Comparison of ENCODE assay signal across 20 cellular contexts in genomic region chr19:38370299-38370698, GRCh38. TPM values are rescaled to one million over a fixed set of nuclear protein-coding genes. Genes with fewer than 3 reads are reported as not detected.
DNase-seq lines count a peak whose midpoint lies in the region; ATAC-seq, FAIRE-seq and TF ChIP-seq lines count a peak whose summit lies in the region.
"Had no signal": no experiment of that assay in that cellular context is flagged by ENCODE, and none has a peak within 500 bp of the region (broad histone marks: within the 10 kb centered on the region; RNA-seq: fewer than 3 reads in every experiment).

No MANE protein-coding gene starts in this region.

- no peak for ATAC-seq in left ventricle myocardium superior

- FAIRE-seq in H1 (lab: Jason Lieb, UNC) = no peak
- FAIRE-seq: A204.1, GM19239 had no signal

- no peak overlapping the region for H3K9ac ChIP-seq in H1 (replicated peaks in 1 of 4; ENCODE audit: extremely low read depth in 1 of 4, low read depth in 3 of 4, low read length in 3 of 4)

- peaks cover 5% of the 10 kb centered on the region; the same call in 1 of the 2 replicates for H3K23me2 ChIP-seq in H1 (ENCODE audit: low read depth, low read length)

- peaks cover 0 to 3% of the 10 kb centered on the region in 2 experiments; a peak in 2 of 4 replicates for H3K79me2 ChIP-seq in H1 (ENCODE audit: control insufficient read depth in 1 of 2, insufficient read depth in 2 of 2, low read length in 2 of 2)

- no peak for TF ChIP-seq RAD21 in H1 (IDR thresholded peaks at IDR 0.05 in 1 of 2, conservative IDR thresholded peaks at IDR 0.05 in 1 of 2; ENCODE audit: low read depth in 2 of 2, low read length in 2 of 2)

- H4K5ac ChIP-seq in H1 (ENCODE audit: insufficient read length, low read depth, low read length) = no peak overlapping the region

- DNase-seq in NCI-H82 (lab: John Stamatoyannopoulos, UW) (peak; percentile 29), NCI-H82 treated with DMSO at 0.1 percent for 48 hours (lab: John Stamatoyannopoulos, UW; ENCODE audit: unreplicated experiment) (no peak), NCI-H446 treated with DMSO at 0.1 percent for 48 hours (lab: John Stamatoyannopoulos, UW) (peak; percentile 16), H1 (ENCODE audit: low read depth in 1 of 2, low spot score in 2 of 2) (no peak), left ventricle myocardium superior (no peak), NCI-H1105 treated with DMSO at 0.1 percent for 48 hours (lab: John Stamatoyannopoulos, UW) (no peak), activated gamma-delta T cell (lab: John Stamatoyannopoulos, UW) (no peak)
- DNase-seq: BE2C, GDM1, IMR-90, NCI-H1105, NCI-H510A, NCI-H748 treated with DMSO at 0.1 percent for 48 hours, Peyer's patch, SJCRH30, T-helper 1 cell had no signal

- H3K14ac ChIP-seq in H1 (ENCODE audit: insufficient read length) = no peak overlapping the region

- H3K79me1 ChIP-seq in H1 (ENCODE audit: low read depth, low read length) = peaks cover under 1% of the 10 kb centered on the region; the same call in 1 of the 2 replicates

- no peak overlapping the region for H2BK120ac ChIP-seq in H1 (replicated peaks; ENCODE audit: low read depth, low read length)

- H3K4ac ChIP-seq in H1 (replicated peaks; ENCODE audit: insufficient read length, low read depth, low read length) = no peak overlapping the region

- no peak overlapping the region for H3K27ac ChIP-seq in H1 (ENCODE audit: low read depth, low read length)
- H3K27ac ChIP-seq: Peyer's patch, SJCRH30 had no signal

- H3K56ac ChIP-seq in H1 (replicated peaks; ENCODE audit: insufficient read length, low read depth, low read length) = no peak overlapping the region

- H2BK15ac ChIP-seq in H1 (ENCODE audit: low read length) = no peak overlapping the region

- no peak overlapping the region for H2AFZ ChIP-seq in H1 (ENCODE audit: low read length)

- H2BK5ac ChIP-seq in H1 (ENCODE audit: low read depth, low read length) = no peak overlapping the region

- no peak overlapping the region for H2BK20ac ChIP-seq in H1 (ENCODE audit: low read length)

- no peaks in the 10 kb centered on the region for H3K9me3 ChIP-seq in H1 (ENCODE audit: insufficient read depth in 2 of 2, low read depth in 1 of 2, low read length in 1 of 2)
- H3K9me3 ChIP-seq: BE2C, Peyer's patch, SJCRH30 had no signal

- peaks cover 0 to 2% (median 0%) of the 10 kb centered on the region in 4 experiments; a peak in 2 of 7 replicates for H3K27me3 ChIP-seq in H1 (replicated peaks in 1 of 4; ENCODE audit: control insufficient read depth in 3 of 4, extremely low read depth in 1 of 4, insufficient read depth in 3 of 4, low read length in 3 of 4)
- H3K27me3 ChIP-seq: BE2C, SJCRH30 had no signal

- H4K8ac ChIP-seq in H1 (ENCODE audit: extremely low read depth, insufficient read depth, low read length) = peak overlapping the region; percentile 57; the same call in 1 of the 2 replicates

- H4K91ac ChIP-seq in H1 (replicated peaks; ENCODE audit: insufficient read length, low read length) = no peak overlapping the region

- TF ChIP-seq CTCF in H1 (IDR thresholded peaks at IDR 0.05; ENCODE audit: control extremely low read depth in 1 of 3, insufficient read depth in 1 of 3, low read depth in 1 of 3, low read length in 3 of 3) = no peak

- intact Hi-C loops in left ventricle myocardium superior (cut with micrococcal nuclease) = no loop called here

- CTCF ChIA-PET in H1 (lab: Charles Lee; ENCODE audit: partially characterized antibody) = interaction anchor here (1.4 to 1.6 kb wide), 2 partner anchors 15 to 125 kb away, joined by 4 read pairs; no protein-coding TSS in a partner anchor

- no peaks in the 10 kb centered on the region for H3K36me3 ChIP-seq in H1 (ENCODE audit: control insufficient read depth in 2 of 4, insufficient read depth in 4 of 4, low read length in 3 of 4)
- H3K36me3 ChIP-seq: BE2C, Peyer's patch, SJCRH30 had no signal

- no peak overlapping the region for H3K18ac ChIP-seq in H1 (ENCODE audit: extremely low read depth, low read length)

- POLR2A ChIA-PET in H1 (lab: Charles Lee; ENCODE audit: partially characterized antibody) = no interaction called here

- no peak overlapping the region; the same call in 1 of the 2 replicates for H2AK5ac ChIP-seq in H1 (ENCODE audit: low read depth, low read length)

- TF ChIP-seq EP300 in H1 (IDR thresholded peaks at IDR 0.05; ENCODE audit: borderline replicate concordance in 1 of 2, low read depth in 2 of 2, low read length in 2 of 2) = no peak

- no peak overlapping the region for H3K23ac ChIP-seq in H1 (ENCODE audit: insufficient read length)

- peaks cover 0 to 2% (median under 1%) of the 10 kb centered on the region in 4 experiments; a peak in 1 of 7 replicates for H3K4me1 ChIP-seq in H1 (replicated peaks in 1 of 4; ENCODE audit: control insufficient read depth in 3 of 4, insufficient read depth in 4 of 4, low read length in 3 of 4)
- H3K4me1 ChIP-seq: BE2C, SJCRH30 had no signal

- no peak overlapping the region for H3K4me2 ChIP-seq in H1 (ENCODE audit: insufficient read depth in 1 of 2, low read depth in 2 of 2, low read length in 2 of 2)

- 0 out of 2 replicates have a peak overlapping the region, but pooled peaks have one; percentile 50 for H2BK12ac ChIP-seq in H1 (ENCODE audit: low read depth, low read length)

- no peak for TF ChIP-seq POLR2A in H1 (IDR thresholded peaks at IDR 0.05; ENCODE audit: control extremely low read depth in 1 of 2, low read depth in 2 of 2, low read length in 2 of 2)

- H4K20me1 ChIP-seq in H1 (replicated peaks in 1 of 2; ENCODE audit: control insufficient read depth in 1 of 2, insufficient read depth in 2 of 2, low read length in 2 of 2) = peaks cover 0 to 3% of the 10 kb centered on the region in 2 experiments

- no peak overlapping the region for H3K4me3 ChIP-seq in H1 (ENCODE audit: extremely low read depth in 1 of 4, insufficient read depth in 2 of 4, low read depth in 3 of 4, low read length in 4 of 4)
- H3K4me3 ChIP-seq: Peyer's patch, SJCRH30 had no signal

- WGBS in H1 (ENCODE audit: extremely low coverage in 1 of 2, insufficient coverage in 1 of 2, insufficient read length in 1 of 2, insufficient replicate concordance in 2 of 2, low coverage in 1 of 2, low lambda C conversion rate in 2 of 2, missing lambda C conversion rate in 1 of 2), 2 experiments = 85% methylated on average over 12 of the region's 12 CpGs; no CpG with 5 or more reads in 1 of the 2 experiments

RNA-seq across cellular contexts. Expression of gene PSMD8, which starts 4.1 kb away (rescaled TPM):
- 170 and 183 TPM in 2 replicates for total RNA-seq in H1 (2021; fragmentation: NEBNext Ultra II Directional; extraction: Animal tissue kit (Norgen Biotek cat#: 25700))
- 410 and 486 TPM in 2 replicates for polyA plus RNA-seq in H1 (2011; rRNA removed)
- 380 TPM for polyA plus RNA-seq in H1 (2011; cell fraction: cytosol; rRNA removed)
- 266 TPM for polyA plus RNA-seq in H1 (2011; cell fraction: nucleus; rRNA removed)
- polyA plus RNA-seq in H1 (2012, experiment 1 of 2) = 152 to 242 TPM (median 222 TPM) in 4 replicates
- polyA plus RNA-seq in H1 (2012, experiment 2 of 2) = 239 TPM
- 138 TPM for polyA plus RNA-seq in H1 (2013, experiment 1 of 2)
- polyA plus RNA-seq in H1 (2013, experiment 2 of 2) = 143 TPM
- 235 and 279 TPM in 2 replicates for polyA minus RNA-seq in H1 (2011; rRNA and poly(A)+ RNA removed)
- 103 TPM for polyA minus RNA-seq in H1 (2011; cell fraction: cytosol; rRNA and poly(A)+ RNA removed)
- polyA minus RNA-seq in H1 (2011; cell fraction: nucleus; rRNA and poly(A)+ RNA removed) = 69.3 TPM
- total RNA-seq in left ventricle myocardium superior = 306 TPM

RNA-seq across cellular contexts. Expression of gene GGN, which starts 17.5 kb away (rescaled TPM):
- total RNA-seq in H1 (2021; fragmentation: NEBNext Ultra II Directional; extraction: Animal tissue kit (Norgen Biotek cat#: 25700)) = 1.2 and 2.7 TPM in 2 replicates
- 0.47 and 0.69 TPM in 2 replicates for polyA plus RNA-seq in H1 (2011; rRNA removed)
- 0.44 TPM for polyA plus RNA-seq in H1 (2011; cell fraction: cytosol; rRNA removed)
- polyA plus RNA-seq in H1 (2011; cell fraction: nucleus; rRNA removed) = 1.5 TPM
- 0.79 to 1.6 TPM (median 1.0 TPM) in 4 replicates for polyA plus RNA-seq in H1 (2012, experiment 1 of 2)
- polyA plus RNA-seq in H1 (2012, experiment 2 of 2) = 0.25 TPM
- polyA plus RNA-seq in H1 (2013, experiment 1 of 2) = 1.4 TPM
- polyA plus RNA-seq in H1 (2013, experiment 2 of 2) = 0.77 TPM
- 0.06 TPM in 1 of 2 replicates, not detected in the other for polyA minus RNA-seq in H1 (2011; rRNA and poly(A)+ RNA removed)
- not detected for polyA minus RNA-seq in H1 (2011; cell fraction: cytosol; rRNA and poly(A)+ RNA removed)
- polyA minus RNA-seq in H1 (2011; cell fraction: nucleus; rRNA and poly(A)+ RNA removed) = 1.00 TPM
- total RNA-seq in left ventricle myocardium superior = 0.15 TPM
- total RNA-seq: Daoy, OCI-LY7 had no signal

RNA-seq across cellular contexts. Expression of gene SPRED3, which starts 18.2 kb away (rescaled TPM):
- total RNA-seq in H1 (2021; fragmentation: NEBNext Ultra II Directional; extraction: Animal tissue kit (Norgen Biotek cat#: 25700)) = 7.1 and 8.1 TPM in 2 replicates
- polyA plus RNA-seq in H1 (2011; rRNA removed) = 10.3 and 13.5 TPM in 2 replicates
- polyA plus RNA-seq in H1 (2011; cell fraction: cytosol; rRNA removed) = 9.5 TPM
- polyA plus RNA-seq in H1 (2011; cell fraction: nucleus; rRNA removed) = 28.3 TPM
- 8.0 to 11.4 TPM (median 9.0 TPM) in 4 replicates for polyA plus RNA-seq in H1 (2012, experiment 1 of 2)
- polyA plus RNA-seq in H1 (2012, experiment 2 of 2) = 4.8 TPM
- polyA plus RNA-seq in H1 (2013, experiment 1 of 2) = 6.6 TPM
- 6.1 TPM for polyA plus RNA-seq in H1 (2013, experiment 2 of 2)
- 3.8 and 5.4 TPM in 2 replicates for polyA minus RNA-seq in H1 (2011; rRNA and poly(A)+ RNA removed)
- polyA minus RNA-seq in H1 (2011; cell fraction: cytosol; rRNA and poly(A)+ RNA removed) = 3.0 TPM
- polyA minus RNA-seq in H1 (2011; cell fraction: nucleus; rRNA and poly(A)+ RNA removed) = 16.1 TPM
- total RNA-seq in left ventricle myocardium superior = 0.10 TPM

RNA-seq across cellular contexts. Expression of gene FAM98C, which starts 32.6 kb away (rescaled TPM):
- 4.6 and 6.1 TPM in 2 replicates for total RNA-seq in H1 (2021; fragmentation: NEBNext Ultra II Directional; extraction: Animal tissue kit (Norgen Biotek cat#: 25700))
- 9.4 and 12.3 TPM in 2 replicates for polyA plus RNA-seq in H1 (2011; rRNA removed)
- 12.2 TPM for polyA plus RNA-seq in H1 (2011; cell fraction: cytosol; rRNA removed)
- 24.9 TPM for polyA plus RNA-seq in H1 (2011; cell fraction: nucleus; rRNA removed)
- 5.2 to 9.0 TPM (median 6.8 TPM) in 4 replicates for polyA plus RNA-seq in H1 (2012, experiment 1 of 2)
- polyA plus RNA-seq in H1 (2012, experiment 2 of 2) = 20.7 TPM
- 3.9 TPM for polyA plus RNA-seq in H1 (2013, experiment 1 of 2)
- polyA plus RNA-seq in H1 (2013, experiment 2 of 2) = 4.0 TPM
- polyA minus RNA-seq in H1 (2011; rRNA and poly(A)+ RNA removed) = 1.7 TPM in 2 replicates
- 3.9 TPM for polyA minus RNA-seq in H1 (2011; cell fraction: cytosol; rRNA and poly(A)+ RNA removed)
- 6.6 TPM for polyA minus RNA-seq in H1 (2011; cell fraction: nucleus; rRNA and poly(A)+ RNA removed)
- total RNA-seq in left ventricle myocardium superior = 11.9 TPM

RNA-seq across cellular contexts. Expression of gene CATSPERG, which starts 34.7 kb away (rescaled TPM):
- 2.8 and 3.1 TPM in 2 replicates for total RNA-seq in H1 (2021; fragmentation: NEBNext Ultra II Directional; extraction: Animal tissue kit (Norgen Biotek cat#: 25700))
- polyA plus RNA-seq in H1 (2011; rRNA removed) = 1.4 and 2.6 TPM in 2 replicates
- 1.9 TPM for polyA plus RNA-seq in H1 (2011; cell fraction: cytosol; rRNA removed)
- 5.8 TPM for polyA plus RNA-seq in H1 (2011; cell fraction: nucleus; rRNA removed)
- polyA plus RNA-seq in H1 (2012, experiment 1 of 2) = 0.83 to 2.1 TPM (median 1.4 TPM) in 4 replicates
- 0.98 TPM for polyA plus RNA-seq in H1 (2012, experiment 2 of 2)
- 0.79 TPM for polyA plus RNA-seq in H1 (2013, experiment 1 of 2)
- 0.68 TPM for polyA plus RNA-seq in H1 (2013, experiment 2 of 2)
- polyA minus RNA-seq in H1 (2011; rRNA and poly(A)+ RNA removed) = 3.8 and 4.3 TPM in 2 replicates
- polyA minus RNA-seq in H1 (2011; cell fraction: cytosol; rRNA and poly(A)+ RNA removed) = 1.5 TPM
- polyA minus RNA-seq in H1 (2011; cell fraction: nucleus; rRNA and poly(A)+ RNA removed) = 8.6 TPM
- total RNA-seq in left ventricle myocardium superior = 1.2 TPM

Comparison
In these comparisons a context has a peak if more than half of its experiments do, and no peak if none do; other contexts are left out.
1. DNase-seq: peak in NCI-H82 (single experiment) and NCI-H446 treated with DMSO at 0.1 percent for 48 hours (single experiment); none in NCI-H82 treated with DMSO at 0.1 percent for 48 hours (single experiment), H1 (0 of 2), left ventricle myocardium superior (single experiment), NCI-H1105 treated with DMSO at 0.1 percent for 48 hours (single experiment) and activated gamma-delta T cell (single experiment).